ENCODE assay signal across 28 cellular contexts in genomic region chr5:152331006-152331405, GRCh38.
"Had no signal": no experiment of that assay in that cellular context is flagged by ENCODE, and none has a peak within 500 bp of the region (broad histone marks: within the 10 kb centered on the region; RNA-seq: fewer than 3 reads in every experiment).

No MANE protein-coding gene starts in this region.

- FAIRE-seq: colon, kidney had no signal

- H3K4me3 Mint-ChIP-seq: dendritic cell treated with granulocyte-macrophage colony-stimulating factor and Interleukin-4, amounts not matched to agents 40 ng/mL and 50 ng/mL, for 4 days; endodermal cell; natural killer cell; stimulated activated naive CD8-positive, alpha-beta T cell treated with anti-CD3 and anti-CD28 coated beads, Interleukin-15, amount 100 ng/mL, for 72 hours; type B pancreatic cell had no signal

- H3K27ac ChIP-seq: esophagus muscularis mucosa, foreskin keratinocyte, gastroesophageal sphincter, heart left ventricle, hepatocyte, ovary, testis, tibial artery had no signal

- H3K36me3 ChIP-seq: esophagus muscularis mucosa, gastroesophageal sphincter, heart left ventricle, ovary, right atrium auricular region, tibial artery had no signal

- H3K27ac Mint-ChIP-seq: dendritic cell treated with granulocyte-macrophage colony-stimulating factor and Interleukin-4, amounts not matched to agents 40 ng/mL and 50 ng/mL, for 4 days; endodermal cell; natural killer cell; progenitor cell of endocrine pancreas; stimulated activated naive CD8-positive, alpha-beta T cell treated with anti-CD3 and anti-CD28 coated beads, Interleukin-15, amount 100 ng/mL, for 72 hours; type B pancreatic cell had no signal

- ATAC-seq: foreskin keratinocyte; gastroesophageal sphincter; heart left ventricle; left lobe of liver; natural killer cell; sciatic nerve; stimulated activated naive CD8-positive, alpha-beta T cell treated with anti-CD3 and anti-CD28 coated beads, Interleukin-15, amount 100 ng/mL, for 72 hours had no signal

- H3K9me3 Mint-ChIP-seq: dendritic cell treated with granulocyte-macrophage colony-stimulating factor and Interleukin-4, amounts not matched to agents 40 ng/mL and 50 ng/mL, for 4 days; endodermal cell; natural killer cell; stimulated activated naive CD8-positive, alpha-beta T cell treated with anti-CD3 and anti-CD28 coated beads, Interleukin-15, amount 100 ng/mL, for 72 hours had no signal

- H3K36me3 Mint-ChIP-seq: natural killer cell, type B pancreatic cell had no signal

- H3K4me1 ChIP-seq: esophagus muscularis mucosa, foreskin keratinocyte, gastroesophageal sphincter, right atrium auricular region, testis, tibial artery had no signal

- DNase-seq: effector CD8-positive, alpha-beta T cell; endodermal cell; foreskin keratinocyte; heart left ventricle; kidney; natural killer cell; occipital lobe; ovary; stimulated activated CD4-positive, alpha-beta T cell treated with anti-CD3 and anti-CD28 coated beads, Interleukin-12 subunit alpha, Interleukin-12 subunit beta, amount 100 ng/mL, for 4 hours; stimulated activated CD4-positive, alpha-beta T cell treated with anti-CD3 and anti-CD28 coated beads, Interleukin-1b, Interleukin-23, amount 100 ng/mL, for 48 hours; stimulated activated CD4-positive, alpha-beta T cell treated with anti-CD3 and anti-CD28 coated beads, Interleukin-4, amount 100 ng/mL, for 1 hour; stimulated activated CD8-positive, alpha-beta memory T cell treated with anti-CD3 and anti-CD28 coated beads, Interleukin-4, amount 100 ng/mL, for 48 hours; stimulated activated naive CD4-positive, alpha-beta T cell; stimulated activated naive CD8-positive, alpha-beta T cell treated with anti-CD3 and anti-CD28 coated beads, Interleukin-15, amount 100 ng/mL, for 72 hours; substantia nigra; testis; tibial artery had no signal

- H3K27me3 Mint-ChIP-seq: dendritic cell treated with granulocyte-macrophage colony-stimulating factor and Interleukin-4, amounts not matched to agents 40 ng/mL and 50 ng/mL, for 4 days; stimulated activated naive CD8-positive, alpha-beta T cell treated with anti-CD3 and anti-CD28 coated beads, Interleukin-15, amount 100 ng/mL, for 72 hours; type B pancreatic cell had no signal

- H3K27me3 ChIP-seq: esophagus muscularis mucosa, foreskin keratinocyte, gastroesophageal sphincter, heart left ventricle, hepatocyte, ovary, right atrium auricular region, testis, tibial artery had no signal

- H3K4me1 Mint-ChIP-seq: natural killer cell; stimulated activated naive CD8-positive, alpha-beta T cell treated with anti-CD3 and anti-CD28 coated beads, Interleukin-15, amount 100 ng/mL, for 72 hours had no signal

- H3K4me3 ChIP-seq: esophagus muscularis mucosa, gastroesophageal sphincter, heart left ventricle, hepatocyte, ovary, right atrium auricular region, smooth muscle cell, testis, tibial artery had no signal

- H3K9me3 ChIP-seq: esophagus muscularis mucosa, gastroesophageal sphincter, ovary, right atrium auricular region, testis, tibial artery had no signal
